Comparison of ENCODE assay signal across 22 cellular contexts in genomic region chr2:135633582-135633981, GRCh38.
DNase-seq lines count a peak whose midpoint lies in the region; ATAC-seq, FAIRE-seq and TF ChIP-seq lines count a peak whose summit lies in the region.
"Had no signal": no experiment of that assay in that cellular context is flagged by ENCODE, and none has a peak within 500 bp of the region (broad histone marks: within the 10 kb centered on the region; RNA-seq: fewer than 3 reads in every experiment).

No MANE protein-coding gene starts in this region.

- H3K4me1 ChIP-seq in colonic mucosa (no peaks in the 10 kb centered on the region), mucosa of descending colon (ENCODE audit: low read depth) (no peaks in the 10 kb centered on the region), transverse colon (peaks cover 0 to 16% (median 0%) of the 10 kb centered on the region in 4 donors), small intestine (ENCODE audit: control insufficient read depth in 2 of 2, insufficient read depth in 1 of 2, low read depth in 1 of 2, low read length in 1 of 2) (no peaks in the 10 kb centered on the region)
- H3K4me1 ChIP-seq: BE2C, BLaER1, Caco-2 had no signal

- ATAC-seq in mucosa of descending colon (peak; percentile 98), GM19035 (IDR thresholded peaks at IDR 0.05; ENCODE audit: unreplicated experiment) (no peak)
- ATAC-seq: CD8-positive, alpha-beta T cell; GM12878 had no signal

- 44 to 53% methylated on average over 4 of the region's 4 CpGs for WGBS in transverse colon (ENCODE audit: low coverage in 1 of 2), 2 donors
- 91 to 97% (median 94%) methylated on average over 4 of the region's 4 CpGs for WGBS in small intestine, 3 donors

- TF ChIP-seq EP300 in transverse colon (IDR thresholded peaks at IDR 0.05; ENCODE audit: low read depth) = no peak

- no peak overlapping the region for H3K27ac ChIP-seq in colonic mucosa
- no peak overlapping the region for H3K27ac ChIP-seq in transverse colon
- H3K27ac ChIP-seq in small intestine (ENCODE audit: low read depth in 1 of 2, low read length in 1 of 2) = no peak overlapping the region
- H3K27ac ChIP-seq: BLaER1 had no signal

- H3K36me3 ChIP-seq in colonic mucosa = no peaks in the 10 kb centered on the region
- H3K36me3 ChIP-seq in mucosa of descending colon (ENCODE audit: low read depth) = no peaks in the 10 kb centered on the region
- H3K36me3 ChIP-seq in transverse colon = peaks cover 0 to 2% (median 0%) of the 10 kb centered on the region in 4 donors
- H3K36me3 ChIP-seq in small intestine (ENCODE audit: control insufficient read depth in 2 of 2, insufficient read depth in 2 of 2, low read length in 2 of 2) = peaks cover 0 to 5% of the 10 kb centered on the region in 2 donors
- H3K36me3 ChIP-seq: BE2C had no signal

- no peak for FAIRE-seq in small intestine (lab: Jason Lieb, UNC)
- FAIRE-seq: D721Med, GM12878, GM12892, GM18507, GM19239 had no signal

- DNase-seq in colonic mucosa (peak; percentile 36), mucosa of descending colon (peak in 1 of 3 donors; percentile 65), transverse colon (peak; percentile 36), small intestine (no peak), epidermal melanocyte (ENCODE audit: insufficient read length, low spot score) (no peak)
- DNase-seq: 8988T; ACHN; BE2C; C1 segment of cervical spinal cord; Caco-2; Calu3; CD4-positive, CD25-positive, alpha-beta regulatory T cell; CD8-positive, alpha-beta T cell; DMS79 treated with DMSO at 0.1 percent for 48 hours; GF-D8 had no signal

- H3K4me3 ChIP-seq in colonic mucosa = no peak overlapping the region
- H3K4me3 ChIP-seq in mucosa of descending colon = no peak overlapping the region
- H3K4me3 ChIP-seq in transverse colon = no peak overlapping the region
- H3K4me3 ChIP-seq in small intestine (ENCODE audit: low read depth in 1 of 2, low read length in 2 of 2) = no peak overlapping the region
- H3K4me3 ChIP-seq: BLaER1, GM12878 had no signal

- H3K27me3 ChIP-seq in colonic mucosa (no peaks in the 10 kb centered on the region), transverse colon (no peaks in the 10 kb centered on the region), small intestine (ENCODE audit: control insufficient read depth in 2 of 2, insufficient read depth in 2 of 2, low read length in 2 of 2) (no peaks in the 10 kb centered on the region)
- H3K27me3 ChIP-seq: BE2C, BLaER1 had no signal

- intact Hi-C loops in colonic mucosa (cut with DNase I) (no loop called here), mucosa of descending colon (cut with DNase I, micrococcal nuclease) (no loop called here), transverse colon (cut with DNase I; ENCODE audit: low total_unique reads) (no loop called here)

- TF ChIP-seq POLR2A in transverse colon (IDR thresholded peaks at IDR 0.05) = no peak

- in situ Hi-C loops in transverse colon (cut with MboI; ENCODE audit: low pct_ligation_motif_present in 1 of 4, low pct_unique_long_range_greater_than_20kb in 1 of 4, low sequenced_read_pairs in 3 of 4) = no loop called here

- H3K9me3 ChIP-seq in colonic mucosa (no peaks in the 10 kb centered on the region), mucosa of descending colon (no peaks in the 10 kb centered on the region), transverse colon (no peaks in the 10 kb centered on the region), small intestine (ENCODE audit: control insufficient read depth, low read depth) (no peaks in the 10 kb centered on the region)
- H3K9me3 ChIP-seq: BE2C, BLaER1, Caco-2 had no signal

- no peak overlapping the region for H3K9ac ChIP-seq in colonic mucosa (ENCODE audit: low read depth in 2 of 2, low read length in 2 of 2)
- H3K9ac ChIP-seq: BLaER1 had no signal

- TF ChIP-seq CTCF in colonic mucosa (IDR thresholded peaks at IDR 0.05) (no peak), mucosa of descending colon (IDR thresholded peaks at IDR 0.05) (no peak), transverse colon (IDR thresholded peaks at IDR 0.05) (peak in 2 of 5 experiments; percentile 27 to 34)

Comparison
In these comparisons a context has a peak if more than half of its experiments do, and no peak if none do; other contexts are left out.
1. DNase-seq: peak in colonic mucosa (single experiment) and transverse colon (single experiment); none in small intestine (single experiment) and epidermal melanocyte (single experiment).